ENCODE assay signal across 8 cellular contexts in the genomic region with DNA sequence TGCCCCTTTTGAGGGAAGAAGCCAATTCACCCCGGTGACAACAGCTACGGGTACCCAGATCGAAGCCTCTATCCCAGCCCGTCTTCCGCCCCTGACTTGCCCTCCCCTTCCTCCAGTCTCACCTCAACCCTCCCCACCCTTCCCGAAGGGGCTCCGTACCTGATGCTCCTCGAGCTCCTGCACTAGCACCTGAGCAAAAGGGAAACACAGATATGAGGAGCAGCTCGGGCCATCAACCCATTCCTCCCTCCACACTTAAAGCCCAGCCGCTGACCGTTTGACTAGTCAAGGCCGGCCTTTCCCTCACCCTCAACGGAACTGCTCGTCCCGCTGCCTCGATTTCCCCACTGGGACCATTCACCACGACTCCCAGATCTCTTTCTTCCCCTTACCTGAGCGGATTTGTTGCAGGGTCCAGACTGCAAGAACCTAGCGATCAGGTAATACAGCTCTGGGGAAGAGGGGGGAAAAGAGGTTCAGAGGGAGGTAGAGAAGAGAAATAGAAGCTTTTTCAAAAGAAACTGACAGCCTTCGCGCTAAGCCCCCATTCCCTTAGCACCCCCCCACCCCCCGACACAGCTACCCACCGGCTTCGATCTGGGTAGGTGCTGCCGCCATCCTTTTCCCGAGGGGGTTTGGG. TPM values are rescaled to one million over a fixed set of nuclear protein-coding genes. Genes with fewer than 3 reads are reported as not detected.
DNase-seq lines count a peak whose midpoint lies in the region; ATAC-seq and TF ChIP-seq lines count a peak whose summit lies in the region.

No MANE protein-coding gene starts in this region.

- no peak for ATAC-seq in GM18517 (IDR thresholded peaks at IDR 0.05; ENCODE audit: unreplicated experiment)

- intact Hi-C loops in thyroid gland (cut with DNase I), result no loop called here

- no peaks in the 10 kb centered on the region for H3K36me3 ChIP-seq in endocrine pancreas (ENCODE audit: control insufficient read depth, insufficient read depth, low read length)
- no peaks in the 10 kb centered on the region for H3K36me3 ChIP-seq in muscle layer of duodenum (ENCODE audit: control insufficient read depth in 1 of 2, insufficient read depth in 2 of 2, low read length in 2 of 2)
- no peaks in the 10 kb centered on the region for H3K36me3 ChIP-seq in thyroid gland

- peak in 1 of 2 donors; percentile 14 for TF ChIP-seq POLR2A in thyroid gland (IDR thresholded peaks at IDR 0.05)

- no peaks in the 10 kb centered on the region for H3K27me3 ChIP-seq in endocrine pancreas (ENCODE audit: control insufficient read depth, insufficient read depth, low read length)
- H3K27me3 ChIP-seq in muscle layer of duodenum (ENCODE audit: low read depth, low read length), result no peaks in the 10 kb centered on the region
- no peaks in the 10 kb centered on the region for H3K27me3 ChIP-seq in thyroid gland

- peak overlapping the region; percentile 84 for H3K27ac ChIP-seq in muscle layer of duodenum (ENCODE audit: low read length)
- H3K27ac ChIP-seq in thyroid gland, result peak overlapping the region; percentile 75 to 82 (median 78)

- peak overlapping the region; percentile 54 for H3K9ac ChIP-seq in endocrine pancreas (ENCODE audit: control insufficient read depth, insufficient read depth, low read length)

- H3K9me3 ChIP-seq in endocrine pancreas (ENCODE audit: control insufficient read depth, low read length) (no peaks in the 10 kb centered on the region), muscle layer of duodenum (ENCODE audit: control insufficient read depth in 1 of 2, low read length in 2 of 2) (no peaks in the 10 kb centered on the region), thyroid gland (no peaks in the 10 kb centered on the region)

- no peak for TF ChIP-seq CTCF in thyroid gland (IDR thresholded peaks at IDR 0.05)

- peak overlapping the region; percentile 82 for H3K4me3 ChIP-seq in endocrine pancreas (ENCODE audit: control insufficient read depth, insufficient read depth, low read length)
- H3K4me3 ChIP-seq in muscle layer of duodenum (ENCODE audit: low read depth in 1 of 2, low read length in 2 of 2), result peak overlapping the region; percentile 78 to 86
- peak overlapping the region in 2 of 3 donors; percentile 51 to 54 for H3K4me3 ChIP-seq in thyroid gland (replicated peaks in 1 of 3)

- WGBS in thyroid gland, 2 donors, result 0% methylated on average over 14 to 20 of the region's 26 CpGs

- peaks cover 5% of the 10 kb centered on the region for H3K4me1 ChIP-seq in endocrine pancreas (ENCODE audit: control insufficient read depth, insufficient read depth, low read length)
- no peaks in the 10 kb centered on the region for H3K4me1 ChIP-seq in muscle layer of duodenum (ENCODE audit: control insufficient read depth in 1 of 2, insufficient read depth in 2 of 2, low read length in 2 of 2)
- no peaks in the 10 kb centered on the region for H3K4me1 ChIP-seq in thyroid gland

- DNase-seq in EL (peak; percentile 15), NCI-H2029 treated with DMSO at 0.1 percent for 48 hours (lab: John Stamatoyannopoulos, UW) (peak; percentile 20), thyroid gland (peak; percentile 30 to 33), GDM1 (lab: John Stamatoyannopoulos, UW) (no peak)
- DNase-seq in activated CD4-positive, alpha-beta T cell treated with anti-CD3 and anti-CD28 coated beads, Interleukin-2, amount 50 U/mL, for 1 hour, result peak; percentile 9

RNA-seq across cellular contexts. Expression of a gene that starts 0.7 kb away (rescaled TPM):
- total RNA-seq in thyroid gland, result 10 to 100 TPM; 17.2 to 36.2 (median 28.4) TPM
